In genomic region chr10:80408198-80409085, GRCh38 we compare ENCODE assay signal across 1 cellular context.
TF ChIP-seq lines count a peak whose summit lies in the region.

Gene PRXL2A (plus strand): TSS chr10:80408551. CDS start chr10:80420468, 11,917 bp downstream.

TF ChIP-seq in WTC11, 78 proteins besides CTCF, POLR2A, EP300 and RAD21 (continued from another document and continues in another):
- TF ChIP-seq, protein P1, sequence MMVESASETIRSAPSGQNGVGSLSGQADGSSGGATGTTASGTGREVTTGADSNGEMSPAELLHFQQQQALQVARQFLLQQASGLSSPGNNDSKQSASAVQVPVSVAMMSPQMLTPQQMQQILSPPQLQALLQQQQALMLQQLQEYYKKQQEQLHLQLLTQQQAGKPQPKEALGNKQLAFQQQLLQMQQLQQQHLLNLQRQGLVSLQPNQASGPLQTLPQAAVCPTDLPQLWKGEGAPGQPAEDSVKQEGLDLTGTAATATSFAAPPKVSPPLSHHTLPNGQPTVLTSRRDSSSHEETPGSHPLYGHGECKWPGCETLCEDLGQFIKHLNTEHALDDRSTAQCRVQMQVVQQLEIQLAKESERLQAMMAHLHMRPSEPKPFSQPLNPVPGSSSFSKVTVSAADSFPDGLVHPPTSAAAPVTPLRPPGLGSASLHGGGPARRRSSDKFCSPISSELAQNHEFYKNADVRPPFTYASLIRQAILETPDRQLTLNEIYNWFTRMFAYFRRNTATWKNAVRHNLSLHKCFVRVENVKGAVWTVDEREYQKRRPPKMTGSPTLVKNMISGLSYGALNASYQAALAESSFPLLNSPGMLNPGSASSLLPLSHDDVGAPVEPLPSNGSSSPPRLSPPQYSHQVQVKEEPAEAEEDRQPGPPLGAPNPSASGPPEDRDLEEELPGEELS (CRISPR knock-in tag; IDR thresholded peaks at IDR 0.05): no peak; the same call in none of the 2 replicates
- TF ChIP-seq E2F4 (CRISPR knock-in tag; IDR thresholded peaks at IDR 0.05; ENCODE audit: borderline replicate concordance, low read depth) (no peak; the same call in 1 of the 2 replicates), NR1H2 (CRISPR knock-in tag; IDR thresholded peaks at IDR 0.05) (no peak), EMX1 (CRISPR knock-in tag; IDR thresholded peaks at IDR 0.05) (no peak), CREB1 (CRISPR knock-in tag; IDR thresholded peaks at IDR 0.05) (0 out of 2 replicates have a peak, but pooled peaks have one; percentile 12), HMGA2 (CRISPR knock-in tag; IDR thresholded peaks at IDR 0.05) (no peak), SOX15 (CRISPR knock-in tag; IDR thresholded peaks at IDR 0.05) (no peak), RELA (CRISPR knock-in tag; IDR thresholded peaks at IDR 0.05; ENCODE audit: borderline replicate concordance) (peak; percentile 70; the same call in 1 of the 2 replicates), NR3C1 (CRISPR knock-in tag; conservative IDR thresholded peaks at IDR 0.05; ENCODE audit: low read depth) (no peak), ZNF121 (CRISPR knock-in tag; IDR thresholded peaks at IDR 0.05) (no peak), MAX (CRISPR knock-in tag; IDR thresholded peaks at IDR 0.05) (peak; percentile 88), SP1 (CRISPR knock-in tag; conservative IDR thresholded peaks at IDR 0.05) (peak; percentile 89), TP53 (CRISPR knock-in tag; IDR thresholded peaks at IDR 0.05) (peak; percentile 90), GTF2I (CRISPR knock-in tag; conservative IDR thresholded peaks at IDR 0.05) (no peak), ZNF532 (CRISPR knock-in tag; IDR thresholded peaks at IDR 0.05; ENCODE audit: borderline replicate concordance) (no peak; the same call in 1 of the 2 replicates), OVOL2 (CRISPR knock-in tag; IDR thresholded peaks at IDR 0.05; ENCODE audit: borderline replicate concordance) (no peak), FOXP1 (CRISPR knock-in tag; IDR thresholded peaks at IDR 0.05; ENCODE audit: borderline replicate concordance) (peak; percentile 82; the same call in 1 of the 2 replicates), ATF3 (CRISPR knock-in tag; conservative IDR thresholded peaks at IDR 0.05) (no peak), ZNF671 (CRISPR knock-in tag; IDR thresholded peaks at IDR 0.05) (no peak), IRF1 (CRISPR knock-in tag; IDR thresholded peaks at IDR 0.05) (peak; percentile 75; the same call in 1 of the 2 replicates), SMAD4 (CRISPR knock-in tag; IDR thresholded peaks at IDR 0.05) (no peak), TEAD4 (CRISPR knock-in tag; IDR thresholded peaks at IDR 0.05) (no peak), ZNF219 (CRISPR knock-in tag; IDR thresholded peaks at IDR 0.05; ENCODE audit: borderline replicate concordance) (no peak), IRF2 (CRISPR knock-in tag; IDR thresholded peaks at IDR 0.05; ENCODE audit: borderline replicate concordance, low read depth) (no peak), MYBL2 (CRISPR knock-in tag; IDR thresholded peaks at IDR 0.05) (peak; percentile 66; the same call in 1 of the 2 replicates)
- TF ChIP-seq, protein P2, sequence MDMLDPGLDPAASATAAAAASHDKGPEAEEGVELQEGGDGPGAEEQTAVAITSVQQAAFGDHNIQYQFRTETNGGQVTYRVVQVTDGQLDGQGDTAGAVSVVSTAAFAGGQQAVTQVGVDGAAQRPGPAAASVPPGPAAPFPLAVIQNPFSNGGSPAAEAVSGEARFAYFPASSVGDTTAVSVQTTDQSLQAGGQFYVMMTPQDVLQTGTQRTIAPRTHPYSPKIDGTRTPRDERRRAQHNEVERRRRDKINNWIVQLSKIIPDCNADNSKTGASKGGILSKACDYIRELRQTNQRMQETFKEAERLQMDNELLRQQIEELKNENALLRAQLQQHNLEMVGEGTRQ (CRISPR knock-in tag; IDR thresholded peaks at IDR 0.05): peak; percentile 95
- TF ChIP-seq, protein P3, sequence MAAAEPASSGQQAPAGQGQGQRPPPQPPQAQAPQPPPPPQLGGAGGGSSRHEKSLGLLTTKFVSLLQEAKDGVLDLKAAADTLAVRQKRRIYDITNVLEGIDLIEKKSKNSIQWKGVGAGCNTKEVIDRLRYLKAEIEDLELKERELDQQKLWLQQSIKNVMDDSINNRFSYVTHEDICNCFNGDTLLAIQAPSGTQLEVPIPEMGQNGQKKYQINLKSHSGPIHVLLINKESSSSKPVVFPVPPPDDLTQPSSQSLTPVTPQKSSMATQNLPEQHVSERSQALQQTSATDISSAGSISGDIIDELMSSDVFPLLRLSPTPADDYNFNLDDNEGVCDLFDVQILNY (CRISPR knock-in tag; IDR thresholded peaks at IDR 0.05): peak; percentile 84
- TF ChIP-seq, protein P4, sequence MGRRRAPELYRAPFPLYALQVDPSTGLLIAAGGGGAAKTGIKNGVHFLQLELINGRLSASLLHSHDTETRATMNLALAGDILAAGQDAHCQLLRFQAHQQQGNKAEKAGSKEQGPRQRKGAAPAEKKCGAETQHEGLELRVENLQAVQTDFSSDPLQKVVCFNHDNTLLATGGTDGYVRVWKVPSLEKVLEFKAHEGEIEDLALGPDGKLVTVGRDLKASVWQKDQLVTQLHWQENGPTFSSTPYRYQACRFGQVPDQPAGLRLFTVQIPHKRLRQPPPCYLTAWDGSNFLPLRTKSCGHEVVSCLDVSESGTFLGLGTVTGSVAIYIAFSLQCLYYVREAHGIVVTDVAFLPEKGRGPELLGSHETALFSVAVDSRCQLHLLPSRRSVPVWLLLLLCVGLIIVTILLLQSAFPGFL (CRISPR knock-in tag; IDR thresholded peaks at IDR 0.05; ENCODE audit: borderline replicate concordance): 0 out of 2 replicates have a peak, but pooled peaks have one; percentile 40
- TF ChIP-seq, protein P5, sequence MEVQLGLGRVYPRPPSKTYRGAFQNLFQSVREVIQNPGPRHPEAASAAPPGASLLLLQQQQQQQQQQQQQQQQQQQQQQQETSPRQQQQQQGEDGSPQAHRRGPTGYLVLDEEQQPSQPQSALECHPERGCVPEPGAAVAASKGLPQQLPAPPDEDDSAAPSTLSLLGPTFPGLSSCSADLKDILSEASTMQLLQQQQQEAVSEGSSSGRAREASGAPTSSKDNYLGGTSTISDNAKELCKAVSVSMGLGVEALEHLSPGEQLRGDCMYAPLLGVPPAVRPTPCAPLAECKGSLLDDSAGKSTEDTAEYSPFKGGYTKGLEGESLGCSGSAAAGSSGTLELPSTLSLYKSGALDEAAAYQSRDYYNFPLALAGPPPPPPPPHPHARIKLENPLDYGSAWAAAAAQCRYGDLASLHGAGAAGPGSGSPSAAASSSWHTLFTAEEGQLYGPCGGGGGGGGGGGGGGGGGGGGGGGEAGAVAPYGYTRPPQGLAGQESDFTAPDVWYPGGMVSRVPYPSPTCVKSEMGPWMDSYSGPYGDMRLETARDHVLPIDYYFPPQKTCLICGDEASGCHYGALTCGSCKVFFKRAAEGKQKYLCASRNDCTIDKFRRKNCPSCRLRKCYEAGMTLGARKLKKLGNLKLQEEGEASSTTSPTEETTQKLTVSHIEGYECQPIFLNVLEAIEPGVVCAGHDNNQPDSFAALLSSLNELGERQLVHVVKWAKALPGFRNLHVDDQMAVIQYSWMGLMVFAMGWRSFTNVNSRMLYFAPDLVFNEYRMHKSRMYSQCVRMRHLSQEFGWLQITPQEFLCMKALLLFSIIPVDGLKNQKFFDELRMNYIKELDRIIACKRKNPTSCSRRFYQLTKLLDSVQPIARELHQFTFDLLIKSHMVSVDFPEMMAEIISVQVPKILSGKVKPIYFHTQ (CRISPR knock-in tag; IDR thresholded peaks at IDR 0.05): no peak
- TF ChIP-seq, protein P6, sequence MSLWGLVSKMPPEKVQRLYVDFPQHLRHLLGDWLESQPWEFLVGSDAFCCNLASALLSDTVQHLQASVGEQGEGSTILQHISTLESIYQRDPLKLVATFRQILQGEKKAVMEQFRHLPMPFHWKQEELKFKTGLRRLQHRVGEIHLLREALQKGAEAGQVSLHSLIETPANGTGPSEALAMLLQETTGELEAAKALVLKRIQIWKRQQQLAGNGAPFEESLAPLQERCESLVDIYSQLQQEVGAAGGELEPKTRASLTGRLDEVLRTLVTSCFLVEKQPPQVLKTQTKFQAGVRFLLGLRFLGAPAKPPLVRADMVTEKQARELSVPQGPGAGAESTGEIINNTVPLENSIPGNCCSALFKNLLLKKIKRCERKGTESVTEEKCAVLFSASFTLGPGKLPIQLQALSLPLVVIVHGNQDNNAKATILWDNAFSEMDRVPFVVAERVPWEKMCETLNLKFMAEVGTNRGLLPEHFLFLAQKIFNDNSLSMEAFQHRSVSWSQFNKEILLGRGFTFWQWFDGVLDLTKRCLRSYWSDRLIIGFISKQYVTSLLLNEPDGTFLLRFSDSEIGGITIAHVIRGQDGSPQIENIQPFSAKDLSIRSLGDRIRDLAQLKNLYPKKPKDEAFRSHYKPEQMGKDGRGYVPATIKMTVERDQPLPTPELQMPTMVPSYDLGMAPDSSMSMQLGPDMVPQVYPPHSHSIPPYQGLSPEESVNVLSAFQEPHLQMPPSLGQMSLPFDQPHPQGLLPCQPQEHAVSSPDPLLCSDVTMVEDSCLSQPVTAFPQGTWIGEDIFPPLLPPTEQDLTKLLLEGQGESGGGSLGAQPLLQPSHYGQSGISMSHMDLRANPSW (CRISPR knock-in tag; conservative IDR thresholded peaks at IDR 0.05; ENCODE audit: low read depth): no peak
- TF ChIP-seq, protein P7, sequence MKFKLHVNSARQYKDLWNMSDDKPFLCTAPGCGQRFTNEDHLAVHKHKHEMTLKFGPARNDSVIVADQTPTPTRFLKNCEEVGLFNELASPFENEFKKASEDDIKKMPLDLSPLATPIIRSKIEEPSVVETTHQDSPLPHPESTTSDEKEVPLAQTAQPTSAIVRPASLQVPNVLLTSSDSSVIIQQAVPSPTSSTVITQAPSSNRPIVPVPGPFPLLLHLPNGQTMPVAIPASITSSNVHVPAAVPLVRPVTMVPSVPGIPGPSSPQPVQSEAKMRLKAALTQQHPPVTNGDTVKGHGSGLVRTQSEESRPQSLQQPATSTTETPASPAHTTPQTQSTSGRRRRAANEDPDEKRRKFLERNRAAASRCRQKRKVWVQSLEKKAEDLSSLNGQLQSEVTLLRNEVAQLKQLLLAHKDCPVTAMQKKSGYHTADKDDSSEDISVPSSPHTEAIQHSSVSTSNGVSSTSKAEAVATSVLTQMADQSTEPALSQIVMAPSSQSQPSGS (CRISPR knock-in tag; IDR thresholded peaks at IDR 0.05; ENCODE audit: borderline replicate concordance, low read depth): no peak
- TF ChIP-seq, protein P8, sequence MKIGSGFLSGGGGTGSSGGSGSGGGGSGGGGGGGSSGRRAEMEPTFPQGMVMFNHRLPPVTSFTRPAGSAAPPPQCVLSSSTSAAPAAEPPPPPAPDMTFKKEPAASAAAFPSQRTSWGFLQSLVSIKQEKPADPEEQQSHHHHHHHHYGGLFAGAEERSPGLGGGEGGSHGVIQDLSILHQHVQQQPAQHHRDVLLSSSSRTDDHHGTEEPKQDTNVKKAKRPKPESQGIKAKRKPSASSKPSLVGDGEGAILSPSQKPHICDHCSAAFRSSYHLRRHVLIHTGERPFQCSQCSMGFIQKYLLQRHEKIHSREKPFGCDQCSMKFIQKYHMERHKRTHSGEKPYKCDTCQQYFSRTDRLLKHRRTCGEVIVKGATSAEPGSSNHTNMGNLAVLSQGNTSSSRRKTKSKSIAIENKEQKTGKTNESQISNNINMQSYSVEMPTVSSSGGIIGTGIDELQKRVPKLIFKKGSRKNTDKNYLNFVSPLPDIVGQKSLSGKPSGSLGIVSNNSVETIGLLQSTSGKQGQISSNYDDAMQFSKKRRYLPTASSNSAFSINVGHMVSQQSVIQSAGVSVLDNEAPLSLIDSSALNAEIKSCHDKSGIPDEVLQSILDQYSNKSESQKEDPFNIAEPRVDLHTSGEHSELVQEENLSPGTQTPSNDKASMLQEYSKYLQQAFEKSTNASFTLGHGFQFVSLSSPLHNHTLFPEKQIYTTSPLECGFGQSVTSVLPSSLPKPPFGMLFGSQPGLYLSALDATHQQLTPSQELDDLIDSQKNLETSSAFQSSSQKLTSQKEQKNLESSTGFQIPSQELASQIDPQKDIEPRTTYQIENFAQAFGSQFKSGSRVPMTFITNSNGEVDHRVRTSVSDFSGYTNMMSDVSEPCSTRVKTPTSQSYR (CRISPR knock-in tag; IDR thresholded peaks at IDR 0.05): no peak
